In the genomic region with DNA sequence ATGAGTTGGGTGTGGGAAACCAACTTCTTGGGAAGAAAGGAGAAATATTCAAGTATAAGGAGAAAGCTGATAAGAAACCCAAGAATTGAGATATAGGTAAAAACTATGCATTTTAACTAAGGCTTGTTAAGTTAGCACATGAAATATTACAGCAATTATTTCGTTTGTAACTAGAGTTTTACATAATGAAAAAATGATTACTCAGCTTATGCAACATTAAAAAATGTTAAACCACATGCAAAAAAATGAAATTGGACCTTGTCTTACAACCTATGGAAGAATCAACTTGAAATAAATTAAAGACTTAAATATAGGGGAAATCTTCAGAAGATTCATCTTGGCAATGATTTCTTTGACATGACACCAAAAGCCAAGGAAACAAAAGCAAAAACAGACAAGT, we compare ENCODE assay signal across 11 cellular contexts.
"Had no signal": no experiment of that assay in that cellular context is flagged by ENCODE, and none has a peak within 500 bp of the region (broad histone marks: within the 10 kb centered on the region; RNA-seq: fewer than 3 reads in every experiment).

No MANE protein-coding gene starts in this region.

- H3K9ac ChIP-seq: GM23248 had no signal

- ATAC-seq: GM23338, HCT116 had no signal

- H3K4me1 ChIP-seq: HAP-1 had no signal

- H3K27ac ChIP-seq: GM23248 had no signal

- H3K36me3 ChIP-seq: HAP-1 had no signal

- DNase-seq: GM23248, GOT3, H7, H9, HCEC 1CT, HFFc6 had no signal

- H3K4me3 ChIP-seq: GM23248, GM23338, HAP-1 had no signal

- H3K9me3 ChIP-seq: HAP-1 had no signal

- FAIRE-seq: H1, H54 had no signal

- H3K4me2 ChIP-seq: GM23338 had no signal

- H2AFZ ChIP-seq: GM23248, GM23338 had no signal
